19 cellular contexts compared by ENCODE assay signal in the genomic region with DNA sequence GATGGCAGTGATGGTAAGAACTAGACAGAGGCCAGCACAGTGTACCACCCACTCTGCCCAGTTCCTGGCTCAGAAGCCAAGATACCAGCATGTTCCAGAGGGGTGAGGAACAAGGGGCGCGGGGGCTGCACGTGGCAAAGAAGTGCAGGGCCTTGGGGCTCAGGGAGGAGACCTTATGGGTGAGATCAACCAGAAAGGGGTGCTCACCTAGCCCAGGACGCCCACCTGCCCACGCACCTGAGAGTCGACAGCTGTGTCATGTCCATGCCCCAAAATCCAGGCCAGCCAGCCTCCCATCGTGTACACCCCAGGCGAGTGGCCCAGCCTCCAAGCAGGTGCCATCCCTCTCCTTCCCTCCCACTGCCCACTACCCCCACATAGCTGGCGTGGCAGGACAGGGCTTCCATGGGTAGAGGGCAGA. TPM values are rescaled to one million over a fixed set of nuclear protein-coding genes. Genes with fewer than 3 reads are reported as not detected.
A peak's percentile ranks its signal among the peaks of the same experiment; 100 is the strongest.
DNase-seq lines count a peak whose midpoint lies in the region; ATAC-seq and TF ChIP-seq lines count a peak whose summit lies in the region.
"Had no signal": no experiment of that assay in that cellular context is flagged by ENCODE, and none has a peak within 500 bp of the region (broad histone marks: within the 10 kb centered on the region; RNA-seq: fewer than 3 reads in every experiment).

No MANE protein-coding gene starts in this region.

- H3K9ac ChIP-seq in BLaER1 treated with 17β-estradiol and CSF1 and Interleukin-3, amounts not matched to agents 10 nM and 100 nM: peak overlapping the region in 6 of 11 experiments; percentile 7 to 48 (median 18); a peak in 10 of 22 replicates

- no peak for DNase-seq in HFFc6
- DNase-seq in nephron progenitor cell: no peak
- DNase-seq in CD4-positive, alpha-beta T cell: no peak
- no peak for DNase-seq in iPS-NIHi7 (ENCODE audit: extremely low spot score)
- DNase-seq in NCI-H1105 treated with DMSO at 0.1 percent for 48 hours (lab: John Stamatoyannopoulos, UW): no peak
- DNase-seq: ACHN; effector CD4-positive, alpha-beta T cell; GF-D8; natural killer cell; NCI-H510A; NK-92 treated with Interleukin-12 subunit alpha and Interleukin-12 subunit beta, amount 100 ng/mL, for 24 hours; stimulated activated naive CD4-positive, alpha-beta T cell treated with Interleukin-2 at 50 U/mL for 16 hours; T-helper 9 cell; thyroid gland had no signal

- 0 out of 22 replicates have a peak, but pooled peaks cover 0 to 3% (median 0%) of the 10 kb centered on the region in 11 experiments for H3K9me3 ChIP-seq in BLaER1 treated with 17β-estradiol and CSF1 and Interleukin-3, amounts not matched to agents 10 nM and 100 nM (replicated peaks in 1 of 11)
- H3K9me3 ChIP-seq in CD4-positive, alpha-beta T cell (ENCODE audit: control insufficient read depth, low read length): no peaks in the 10 kb centered on the region
- H3K9me3 ChIP-seq: gastroesophageal sphincter, thyroid gland had no signal

- H3K9me3 Mint-ChIP-seq in HFFc6 (no peaks in the 10 kb centered on the region), brain (peaks cover 0 to 8% (median 0%) of the 10 kb centered on the region in 5 experiments), nephron progenitor cell (peaks cover 4% of the 10 kb centered on the region)
- no peaks in the 10 kb centered on the region for H3K9me3 Mint-ChIP-seq in CD4-positive, alpha-beta T cell
- H3K9me3 Mint-ChIP-seq: natural killer cell had no signal

- peak; percentile 49; the same call in 1 of the 2 replicates for TF ChIP-seq CTCF in HFFc6 (IDR thresholded peaks at IDR 0.05)
- no peak for TF ChIP-seq CTCF in brain (conservative IDR thresholded peaks at IDR 0.05)
- no peak for TF ChIP-seq CTCF in nephron progenitor cell (IDR thresholded peaks at IDR 0.05)
- TF ChIP-seq CTCF in CD4-positive, alpha-beta T cell (IDR thresholded peaks at IDR 0.05): no peak

- peak overlapping the region in 3 of 11 experiments; percentile 17 to 20 (median 17); a peak in 3 of 22 replicates for H3K27ac ChIP-seq in BLaER1 treated with 17β-estradiol and CSF1 and Interleukin-3, amounts not matched to agents 10 nM and 100 nM
- no peak overlapping the region for H3K27ac ChIP-seq in CD4-positive, alpha-beta T cell (ENCODE audit: low read depth, low read length)
- H3K27ac ChIP-seq: gastroesophageal sphincter, SK-N-MC, thyroid gland had no signal

- CTCF ChIA-PET in CD4-positive, alpha-beta T cell (lab: Charles Lee): no interaction called here

- peaks cover 41 to 70% (median 51%) of the 10 kb centered on the region in 11 experiments for H3K36me3 ChIP-seq in BLaER1 treated with 17β-estradiol and CSF1 and Interleukin-3, amounts not matched to agents 10 nM and 100 nM
- H3K36me3 ChIP-seq: thyroid gland had no signal

- H3K4me1 Mint-ChIP-seq in HFFc6 (ENCODE audit: low read depth): peaks cover 5% of the 10 kb centered on the region; the same call in 1 of the 2 replicates
- H3K4me1 Mint-ChIP-seq in brain: peaks cover 23% of the 10 kb centered on the region
- H3K4me1 Mint-ChIP-seq in nephron progenitor cell: peaks cover 45% of the 10 kb centered on the region
- H3K4me1 Mint-ChIP-seq in CD4-positive, alpha-beta T cell (ENCODE audit: low read depth): peaks cover 32% of the 10 kb centered on the region

- POLR2A ChIA-PET in CD4-positive, alpha-beta T cell (lab: Charles Lee): no interaction called here

- H3K4me1 ChIP-seq in BLaER1 treated with 17β-estradiol and CSF1 and Interleukin-3, amounts not matched to agents 10 nM and 100 nM: peaks cover 45 to 72% (median 64%) of the 10 kb centered on the region in 10 experiments

- peak overlapping the region in 9 of 11 experiments; percentile 11 to 73 (median 54); a peak in 15 of 22 replicates for H3K4me2 ChIP-seq in BLaER1 treated with 17β-estradiol and CSF1 and Interleukin-3, amounts not matched to agents 10 nM and 100 nM

- H3K27ac Mint-ChIP-seq in HFFc6: no peak overlapping the region
- peak overlapping the region in 3 of 5 experiments; percentile 14 to 65 (median 63) for H3K27ac Mint-ChIP-seq in brain
- H3K27ac Mint-ChIP-seq in nephron progenitor cell: peak overlapping the region; percentile 68
- no peak overlapping the region for H3K27ac Mint-ChIP-seq in CD4-positive, alpha-beta T cell
- H3K27ac Mint-ChIP-seq: natural killer cell had no signal

- H4K20me1 ChIP-seq in BLaER1 treated with 17β-estradiol and CSF1 and Interleukin-3, amounts not matched to agents 10 nM and 100 nM: peaks cover 76 to 100% (median 89%) of the 10 kb centered on the region in 11 experiments

- intact Hi-C loops in CD4-positive, alpha-beta T cell (cut with DNase I, micrococcal nuclease): no loop called here

- H3K27me3 Mint-ChIP-seq in HFFc6 (ENCODE audit: insufficient read depth): peaks cover 2% of the 10 kb centered on the region
- H3K27me3 Mint-ChIP-seq in brain: no peaks in the 10 kb centered on the region
- peaks cover 4% of the 10 kb centered on the region for H3K27me3 Mint-ChIP-seq in nephron progenitor cell (ENCODE audit: low read depth, poor library complexity)
- no peaks in the 10 kb centered on the region for H3K27me3 Mint-ChIP-seq in CD4-positive, alpha-beta T cell

- no peak for ATAC-seq in CD4-positive, alpha-beta T cell (ENCODE audit: poor library complexity)
- ATAC-seq in HG03469 (IDR thresholded peaks at IDR 0.05; ENCODE audit: unreplicated experiment): no peak
- ATAC-seq: gastroesophageal sphincter had no signal

- no peaks in the 10 kb centered on the region for H3K27me3 ChIP-seq in BLaER1 treated with 17β-estradiol and CSF1 and Interleukin-3, amounts not matched to agents 10 nM and 100 nM
- no peaks in the 10 kb centered on the region for H3K27me3 ChIP-seq in CD4-positive, alpha-beta T cell (ENCODE audit: control insufficient read depth, insufficient read depth, low read length)
- H3K27me3 ChIP-seq: gastroesophageal sphincter, thyroid gland had no signal

- H3K4me3 ChIP-seq in BLaER1 treated with 17β-estradiol and CSF1 and Interleukin-3, amounts not matched to agents 10 nM and 100 nM: no peak overlapping the region
- H3K4me3 ChIP-seq: gastroesophageal sphincter, SK-N-MC, thyroid gland had no signal

- H3K4me3 Mint-ChIP-seq in HFFc6 (no peak overlapping the region), brain (no peak overlapping the region), nephron progenitor cell (no peak overlapping the region)
- H3K4me3 Mint-ChIP-seq in CD4-positive, alpha-beta T cell: no peak overlapping the region
- H3K4me3 Mint-ChIP-seq: natural killer cell had no signal

- H3K36me3 Mint-ChIP-seq in HFFc6 (ENCODE audit: low read depth): no peaks in the 10 kb centered on the region
- peaks cover 54% of the 10 kb centered on the region for H3K36me3 Mint-ChIP-seq in brain
- H3K36me3 Mint-ChIP-seq in nephron progenitor cell (ENCODE audit: low read depth): peaks cover 10% of the 10 kb centered on the region
- peaks cover 43% of the 10 kb centered on the region for H3K36me3 Mint-ChIP-seq in CD4-positive, alpha-beta T cell (ENCODE audit: low read depth)
- H3K36me3 Mint-ChIP-seq: natural killer cell had no signal

RNA-seq across cellular contexts. Expression of gene BICD2, which starts 34.9 kb away (rescaled TPM):
- total RNA-seq in HFFc6 (2021; fragmentation: NEBNext Ultra II Directional; extraction: Animal tissue kit (Norgen Biotek cat#: 25700)): 10 to 100 TPM; 32.4 to 38.6 (median 36.1) TPM
- 61.0 TPM for polyA plus RNA-seq in brain (ENCODE audit: insufficient read depth, low read depth, low replicate concordance)
- 10 to 100 TPM; 14.1 to 14.9 TPM for total RNA-seq in CD4-positive, alpha-beta T cell

RNA-seq across cellular contexts. Expression of gene IPPK, which starts 59.8 kb away (rescaled TPM):
- 10 to 100 TPM; 10.0 to 14.0 (median 12.5) TPM for total RNA-seq in HFFc6 (2021; fragmentation: NEBNext Ultra II Directional; extraction: Animal tissue kit (Norgen Biotek cat#: 25700))
- polyA plus RNA-seq in brain (ENCODE audit: insufficient read depth, low read depth, low replicate concordance): 6.9 TPM
- total RNA-seq in CD4-positive, alpha-beta T cell: 1 to 10 TPM; 4.0 to 4.4 TPM

Comparison
In these comparisons a context has a peak if more than half of its experiments do, and no peak if none do; other contexts are left out.
1. H3K27ac Mint-ChIP-seq: peak in brain (3 of 5) and nephron progenitor cell (single experiment); none in HFFc6 (single experiment) and CD4-positive, alpha-beta T cell (single experiment).